Comparison of ENCODE assay signal across 8 cellular contexts in genomic region chr17:2391597-2392251, GRCh38. TPM values are rescaled to one million over a fixed set of nuclear protein-coding genes. Genes with fewer than 3 reads are reported as not detected.
DNase-seq lines count a peak whose midpoint lies in the region; ATAC-seq, FAIRE-seq and TF ChIP-seq lines count a peak whose summit lies in the region.

No MANE protein-coding gene starts in this region.

- TF ChIP-seq POLR2A in H1 (IDR thresholded peaks at IDR 0.05; ENCODE audit: control extremely low read depth in 1 of 2, low read depth in 2 of 2, low read length in 2 of 2): no peak

- no peak for TF ChIP-seq CTCF in CD4-positive, alpha-beta T cell (IDR thresholded peaks at IDR 0.05)
- TF ChIP-seq CTCF in OCI-LY1 (IDR thresholded peaks at IDR 0.05; ENCODE audit: low read length) (no peak), H1 (IDR thresholded peaks at IDR 0.05; ENCODE audit: control extremely low read depth in 1 of 3, insufficient read depth in 1 of 3, low read depth in 1 of 3, low read length in 3 of 3) (no peak), osteoblast (IDR thresholded peaks at IDR 0.05; ENCODE audit: extremely low read depth, low read depth, low read length) (no peak)

- H3K4me3 ChIP-seq in OCI-LY1 (ENCODE audit: low read depth, low read length, poor library complexity, severe bottlenecking) (peak overlapping the region; percentile 79), H1 (ENCODE audit: extremely low read depth in 1 of 4, insufficient read depth in 2 of 4, low read depth in 3 of 4, low read length in 4 of 4) (peak overlapping the region; percentile 51 to 85 (median 61); a peak in 7 of 8 replicates), osteoblast (ENCODE audit: insufficient read depth, low read length) (peak overlapping the region; percentile 86)

- no peak overlapping the region for H4K8ac ChIP-seq in H1 (ENCODE audit: extremely low read depth, insufficient read depth, low read length)

- 92% methylated on average over 18 of the region's 18 CpGs; no CpG with 5 or more reads in 1 of the 2 experiments for WGBS in H1 (ENCODE audit: extremely low coverage in 1 of 2, insufficient coverage in 1 of 2, insufficient read length in 1 of 2, insufficient replicate concordance in 2 of 2, low coverage in 1 of 2, low lambda C conversion rate in 2 of 2, missing lambda C conversion rate in 1 of 2), 2 experiments

- no peak for ATAC-seq in CD4-positive, alpha-beta T cell (ENCODE audit: poor library complexity)
- no peak for ATAC-seq in HG03457 (IDR thresholded peaks at IDR 0.05; ENCODE audit: unreplicated experiment)

- no peak overlapping the region for H3K4ac ChIP-seq in H1 (replicated peaks; ENCODE audit: insufficient read length, low read depth, low read length)

- no peak overlapping the region for H4K5ac ChIP-seq in H1 (ENCODE audit: insufficient read length, low read depth, low read length)

- H2AK5ac ChIP-seq in H1 (ENCODE audit: low read depth, low read length): peak overlapping the region; percentile 70; the same call in 1 of the 2 replicates

- H3K4me1 ChIP-seq in OCI-LY1 (ENCODE audit: insufficient read depth, low read length, severe bottlenecking): peaks cover 49% of the 10 kb centered on the region
- H3K4me1 ChIP-seq in H1 (replicated peaks in 1 of 4; ENCODE audit: control insufficient read depth in 3 of 4, insufficient read depth in 4 of 4, low read length in 3 of 4): peaks cover 12 to 30% (median 16%) of the 10 kb centered on the region in 4 experiments
- peaks cover 34% of the 10 kb centered on the region for H3K4me1 ChIP-seq in osteoblast (ENCODE audit: insufficient read depth, low read length)

- H4K20me1 ChIP-seq in OCI-LY1 (ENCODE audit: insufficient read depth, low read length): no peaks in the 10 kb centered on the region
- H4K20me1 ChIP-seq in H1 (replicated peaks in 1 of 2; ENCODE audit: control insufficient read depth in 1 of 2, insufficient read depth in 2 of 2, low read length in 2 of 2): peaks cover 16 to 21% of the 10 kb centered on the region in 2 experiments
- H4K20me1 ChIP-seq in osteoblast (ENCODE audit: insufficient read depth, low read length): peaks cover 27% of the 10 kb centered on the region

- peaks cover 60% of the 10 kb centered on the region for H3K4me1 Mint-ChIP-seq in CD4-positive, alpha-beta T cell (ENCODE audit: low read depth)

- DNase-seq in CD4-positive, alpha-beta T cell: no peak
- DNase-seq in H1 (ENCODE audit: low read depth in 1 of 2, low spot score in 2 of 2): no peak
- peak; percentile 61 for DNase-seq in osteoblast (ENCODE audit: insufficient read length, low spot score, missing footprints)
- no peak for DNase-seq in GM19238 (ENCODE audit: insufficient read length, low spot score)
- no peak for DNase-seq in cerebellum (ENCODE audit: low spot score)
- no peak for DNase-seq in stimulated activated naive CD4-positive, alpha-beta T cell (lab: John Stamatoyannopoulos, UW)

- FAIRE-seq in H1 (lab: Jason Lieb, UNC): no peak

- H3K79me2 ChIP-seq in OCI-LY1 (ENCODE audit: insufficient read depth, low read length) (no peaks in the 10 kb centered on the region), H1 (ENCODE audit: control insufficient read depth in 1 of 2, insufficient read depth in 2 of 2, low read length in 2 of 2) (peaks cover 0 to 37% of the 10 kb centered on the region in 2 experiments; a peak in 2 of 4 replicates), osteoblast (ENCODE audit: insufficient read depth, low read length) (peaks cover 71% of the 10 kb centered on the region)

- no peak overlapping the region for H2BK5ac ChIP-seq in H1 (ENCODE audit: low read depth, low read length)

- H3K9ac ChIP-seq in OCI-LY1 (ENCODE audit: low read length) (peak overlapping the region; percentile 81), H1 (replicated peaks in 1 of 4; ENCODE audit: extremely low read depth in 1 of 4, low read depth in 3 of 4, low read length in 3 of 4) (no peak overlapping the region; a peak in 2 of 7 replicates)

- H3K23ac ChIP-seq in H1 (ENCODE audit: insufficient read length): no peak overlapping the region

- no peak for TF ChIP-seq RAD21 in H1 (IDR thresholded peaks at IDR 0.05 in 1 of 2, conservative IDR thresholded peaks at IDR 0.05 in 1 of 2; ENCODE audit: low read depth in 2 of 2, low read length in 2 of 2)

- H2BK120ac ChIP-seq in H1 (replicated peaks; ENCODE audit: low read depth, low read length): no peak overlapping the region

- H3K18ac ChIP-seq in H1 (ENCODE audit: extremely low read depth, low read length): no peak overlapping the region

- H2BK12ac ChIP-seq in H1 (ENCODE audit: low read depth, low read length): no peak overlapping the region

- no peak overlapping the region for H2BK15ac ChIP-seq in H1 (ENCODE audit: low read length)

- peaks cover 14% of the 10 kb centered on the region for H3K23me2 ChIP-seq in H1 (ENCODE audit: low read depth, low read length)

- H3F3A ChIP-seq in OCI-LY1 (ENCODE audit: insufficient read depth, low read length): no peaks in the 10 kb centered on the region

- H4K91ac ChIP-seq in H1 (replicated peaks; ENCODE audit: insufficient read length, low read length): no peak overlapping the region

- H3K9me3 Mint-ChIP-seq in CD4-positive, alpha-beta T cell: no peaks in the 10 kb centered on the region

- no peak overlapping the region for H2BK20ac ChIP-seq in H1 (ENCODE audit: low read length)

- H3K56ac ChIP-seq in H1 (replicated peaks; ENCODE audit: insufficient read length, low read depth, low read length): no peak overlapping the region

- peak overlapping the region; percentile 87 for H3K4me2 ChIP-seq in OCI-LY1 (ENCODE audit: low read length)
- H3K4me2 ChIP-seq in H1 (ENCODE audit: insufficient read depth in 1 of 2, low read depth in 2 of 2, low read length in 2 of 2): peak overlapping the region; percentile 81 to 99
- peak overlapping the region; percentile 69 for H3K4me2 ChIP-seq in osteoblast (ENCODE audit: insufficient read depth, low read length)

- intact Hi-C loops in CD4-positive, alpha-beta T cell (cut with DNase I, micrococcal nuclease): loop anchor here (1.0 to 10.0 kb wide), 3 partner anchors 10 to 349 kb away; partner anchors contain the start of genes MNT (in 1 of the 2), OVCA2 (in 1 of the 2) and PAFAH1B1 (in 1 of the 2)

- peak overlapping the region; percentile 99 for H3K4me3 Mint-ChIP-seq in CD4-positive, alpha-beta T cell

- no peaks in the 10 kb centered on the region for H3K9me3 ChIP-seq in CD4-positive, alpha-beta T cell (ENCODE audit: control insufficient read depth, low read length)
- H3K9me3 ChIP-seq in OCI-LY1 (ENCODE audit: low read length): no peaks in the 10 kb centered on the region
- H3K9me3 ChIP-seq in H1 (ENCODE audit: insufficient read depth in 2 of 2, low read depth in 1 of 2, low read length in 1 of 2): no peaks in the 10 kb centered on the region
- no peaks in the 10 kb centered on the region for H3K9me3 ChIP-seq in osteoblast (ENCODE audit: low read depth, low read length)

- peaks cover 52% of the 10 kb centered on the region for H3K36me3 Mint-ChIP-seq in CD4-positive, alpha-beta T cell (ENCODE audit: low read depth)

- H3K36me3 ChIP-seq in OCI-LY1 (ENCODE audit: insufficient read depth, low read length) (peaks cover 5% of the 10 kb centered on the region), H1 (ENCODE audit: control insufficient read depth in 2 of 4, insufficient read depth in 4 of 4, low read length in 3 of 4) (peaks cover 0 to 8% (median 5%) of the 10 kb centered on the region in 4 experiments; a peak in 3 of 8 replicates), osteoblast (ENCODE audit: insufficient read depth, low read length) (peaks cover 20% of the 10 kb centered on the region)

- no peaks in the 10 kb centered on the region for H3K27me3 Mint-ChIP-seq in CD4-positive, alpha-beta T cell

- no peak for TF ChIP-seq EP300 in H1 (IDR thresholded peaks at IDR 0.05; ENCODE audit: borderline replicate concordance in 1 of 2, low read depth in 2 of 2, low read length in 2 of 2)

- no peaks in the 10 kb centered on the region for H3K9me2 ChIP-seq in OCI-LY1 (ENCODE audit: low read depth, low read length)

- peak overlapping the region; percentile 60 for H3K27ac ChIP-seq in CD4-positive, alpha-beta T cell (ENCODE audit: low read depth, low read length)
- H3K27ac ChIP-seq in OCI-LY1 (ENCODE audit: low read depth, low read length, poor library complexity, severe bottlenecking): peak overlapping the region; percentile 78
- H3K27ac ChIP-seq in H1 (ENCODE audit: low read depth, low read length): no peak overlapping the region
- peak overlapping the region; percentile 91 for H3K27ac ChIP-seq in osteoblast (ENCODE audit: low read depth, low read length)

- H3K27ac Mint-ChIP-seq in CD4-positive, alpha-beta T cell: peak overlapping the region; percentile 95

- no peak overlapping the region for H3K14ac ChIP-seq in H1 (ENCODE audit: insufficient read length)

- POLR2A ChIA-PET in CD4-positive, alpha-beta T cell (lab: Charles Lee): interaction anchor here (0.6 to 4.2 kb wide), 13 partner anchors 9 to 1752 kb away, joined by 3 to 132 read pairs (median 5); partner anchors contain the start of genes METTL16, MNT, RILP and SMG6
- POLR2A ChIA-PET in H1 (lab: Charles Lee; ENCODE audit: partially characterized antibody): interaction anchor here (0.6 to 15.4 kb wide), 9 partner anchors 9 to 385 kb away, joined by 3 to 193 read pairs (median 6); partner anchors contain the start of genes MNT and TSR1

- no peaks in the 10 kb centered on the region for H3K27me3 ChIP-seq in CD4-positive, alpha-beta T cell (ENCODE audit: control insufficient read depth, insufficient read depth, low read length)
- H3K27me3 ChIP-seq in OCI-LY1 (ENCODE audit: insufficient read depth, low read length): no peaks in the 10 kb centered on the region
- H3K27me3 ChIP-seq in H1 (replicated peaks in 1 of 4; ENCODE audit: control insufficient read depth in 3 of 4, extremely low read depth in 1 of 4, insufficient read depth in 3 of 4, low read length in 3 of 4): no peaks in the 10 kb centered on the region
- no peaks in the 10 kb centered on the region for H3K27me3 ChIP-seq in osteoblast (ENCODE audit: insufficient read depth, low read length)

- CTCF ChIA-PET in CD4-positive, alpha-beta T cell (lab: Charles Lee): interaction anchor here (1.1 to 2.6 kb wide), 3 partner anchors 9 to 39 kb away, joined by 4 to 25 read pairs (median 15); no protein-coding TSS in a partner anchor
- CTCF ChIA-PET in H1 (lab: Charles Lee; ENCODE audit: partially characterized antibody): interaction anchor here (0.6 to 3.7 kb wide), 10 partner anchors 9 to 401 kb away, joined by 3 to 48 read pairs (median 4); no protein-coding TSS in a partner anchor

- H2AFZ ChIP-seq in OCI-LY1 (ENCODE audit: low read length): no peak overlapping the region
- no peak overlapping the region for H2AFZ ChIP-seq in H1 (ENCODE audit: low read length)
- H2AFZ ChIP-seq in osteoblast (ENCODE audit: low read length): no peak overlapping the region

- H3K79me1 ChIP-seq in H1 (ENCODE audit: low read depth, low read length): peaks cover 20% of the 10 kb centered on the region; the same call in 1 of the 2 replicates

RNA-seq across cellular contexts. Expression of gene MNT, which starts 9.1 kb away (rescaled TPM):
- 100 to 1,000 TPM; 111 to 118 TPM for total RNA-seq in CD4-positive, alpha-beta T cell
- total RNA-seq in H1 (2021; fragmentation: NEBNext Ultra II Directional; extraction: Animal tissue kit (Norgen Biotek cat#: 25700)): 16.3 and 17.3 TPM in 2 replicates
- polyA plus RNA-seq in H1 (2011; rRNA removed): 5.0 and 9.0 TPM in 2 replicates
- polyA plus RNA-seq in H1 (2011; cell fraction: cytosol; rRNA removed): 6.1 TPM
- 12.8 TPM for polyA plus RNA-seq in H1 (2011; cell fraction: nucleus; rRNA removed)
- polyA plus RNA-seq in H1 (2012, experiment 1 of 2): 10.9 to 15.7 TPM (median 13.9 TPM) in 4 replicates
- polyA plus RNA-seq in H1 (2012, experiment 2 of 2): 7.1 TPM
- 12.5 TPM for polyA plus RNA-seq in H1 (2013, experiment 1 of 2)
- 10.8 TPM for polyA plus RNA-seq in H1 (2013, experiment 2 of 2)
- 3.2 and 4.2 TPM in 2 replicates for polyA minus RNA-seq in H1 (2011; rRNA and poly(A)+ RNA removed)
- 8.7 TPM for polyA minus RNA-seq in H1 (2011; cell fraction: cytosol; rRNA and poly(A)+ RNA removed)
- polyA minus RNA-seq in H1 (2011; cell fraction: nucleus; rRNA and poly(A)+ RNA removed): 6.2 TPM
- 12.3 and 14.1 TPM in 2 replicates for total RNA-seq in osteoblast
- 8.3 TPM for total RNA-seq in cerebellum

RNA-seq across cellular contexts. Expression of gene SGSM2, which starts 54.4 kb away (rescaled TPM):
- 100 to 1,000 TPM; 147 to 154 TPM for total RNA-seq in CD4-positive, alpha-beta T cell
- total RNA-seq in H1 (2021; fragmentation: NEBNext Ultra II Directional; extraction: Animal tissue kit (Norgen Biotek cat#: 25700)): 38.7 and 44.5 TPM in 2 replicates
- polyA plus RNA-seq in H1 (2011; rRNA removed): 77.7 and 93.1 TPM in 2 replicates
- polyA plus RNA-seq in H1 (2011; cell fraction: cytosol; rRNA removed): 74.8 TPM
- 421 TPM for polyA plus RNA-seq in H1 (2011; cell fraction: nucleus; rRNA removed)
- 50.0 to 79.8 TPM (median 73.4 TPM) in 4 replicates for polyA plus RNA-seq in H1 (2012, experiment 1 of 2)
- 44.8 TPM for polyA plus RNA-seq in H1 (2012, experiment 2 of 2)
- polyA plus RNA-seq in H1 (2013, experiment 1 of 2): 23.4 TPM
- polyA plus RNA-seq in H1 (2013, experiment 2 of 2): 21.0 TPM
- 33.4 and 41.5 TPM in 2 replicates for polyA minus RNA-seq in H1 (2011; rRNA and poly(A)+ RNA removed)
- 26.7 TPM for polyA minus RNA-seq in H1 (2011; cell fraction: cytosol; rRNA and poly(A)+ RNA removed)
- polyA minus RNA-seq in H1 (2011; cell fraction: nucleus; rRNA and poly(A)+ RNA removed): 56.2 TPM
- total RNA-seq in osteoblast (35.4 and 37.3 TPM in 2 replicates), cerebellum (51.6 TPM)

RNA-seq across cellular contexts. Expression of gene TSR1, which starts 55.5 kb away (rescaled TPM):
- total RNA-seq in CD4-positive, alpha-beta T cell: 10 to 100 TPM; 29.6 to 31.9 TPM
- total RNA-seq in H1 (2021; fragmentation: NEBNext Ultra II Directional; extraction: Animal tissue kit (Norgen Biotek cat#: 25700)): 69.7 and 77.0 TPM in 2 replicates
- polyA plus RNA-seq in H1 (2011; rRNA removed): 14.5 and 17.1 TPM in 2 replicates
- polyA plus RNA-seq in H1 (2011; cell fraction: cytosol; rRNA removed): 15.8 TPM
- 40.3 TPM for polyA plus RNA-seq in H1 (2011; cell fraction: nucleus; rRNA removed)
- polyA plus RNA-seq in H1 (2012, experiment 1 of 2): 60.2 to 78.2 TPM (median 70.7 TPM) in 4 replicates
- 7.7 TPM for polyA plus RNA-seq in H1 (2012, experiment 2 of 2)
- 30.5 TPM for polyA plus RNA-seq in H1 (2013, experiment 1 of 2)
- polyA plus RNA-seq in H1 (2013, experiment 2 of 2): 29.4 TPM
- 32.6 and 37.5 TPM in 2 replicates for polyA minus RNA-seq in H1 (2011; rRNA and poly(A)+ RNA removed)
- 52.0 TPM for polyA minus RNA-seq in H1 (2011; cell fraction: cytosol; rRNA and poly(A)+ RNA removed)
- polyA minus RNA-seq in H1 (2011; cell fraction: nucleus; rRNA and poly(A)+ RNA removed): 82.5 TPM
- total RNA-seq in osteoblast (37.7 and 42.0 TPM in 2 replicates), cerebellum (26.0 TPM)
